In the genomic region with DNA sequence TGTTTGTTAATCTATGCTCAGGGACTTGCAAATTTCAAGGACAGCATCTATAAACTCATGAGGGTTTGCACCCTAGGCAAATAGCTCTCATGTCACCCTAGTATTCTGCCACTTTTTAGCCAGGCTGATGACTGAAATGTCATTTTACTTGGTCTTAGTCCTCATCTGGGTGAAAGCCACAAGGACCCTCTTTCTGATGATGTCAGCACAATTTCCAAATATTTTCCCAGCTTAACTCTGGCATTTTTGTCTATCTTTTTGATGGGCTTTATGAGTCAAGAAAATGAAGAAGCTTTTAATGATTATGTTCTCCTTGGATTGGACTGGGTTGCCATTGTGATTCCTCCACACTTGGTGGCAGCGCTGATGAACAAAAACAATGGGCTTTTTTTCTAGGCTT, we compare ENCODE assay signal across 27 cellular contexts.
"Had no signal": no experiment of that assay in that cellular context is flagged by ENCODE, and none has a peak within 500 bp of the region (broad histone marks: within the 10 kb centered on the region; RNA-seq: fewer than 3 reads in every experiment).

No MANE protein-coding gene starts in this region.

- H3K4me3 ChIP-seq: hepatocyte, lower lobe of right lung, ovary, psoas muscle, suprapubic skin, transverse colon, uterus had no signal

- FAIRE-seq: endometrium had no signal

- H3K4me1 ChIP-seq: lower lobe of right lung, psoas muscle, suprapubic skin, transverse colon, uterus had no signal

- H3K9me3 ChIP-seq: lower lobe of right lung, neutrophil, ovary, psoas muscle, suprapubic skin, transverse colon, uterus had no signal

- H3K79me2 ChIP-seq: hepatocyte had no signal

- H3K36me3 ChIP-seq: lower lobe of right lung, neutrophil, ovary, suprapubic skin, transverse colon, uterus had no signal

- ATAC-seq: activated naive CD4-positive, alpha-beta T cell treated with anti-CD3 and anti-CD28 coated beads, Interleukin-2, amount 50 U/mL, for 72 hours; activated T-helper 17 cell treated with anti-CD3 and anti-CD28 coated beads, Interleukin-2, amount 50 U/mL, for 72 hours; foreskin keratinocyte; left lobe of liver; lower lobe of right lung; naive thymus-derived CD8-positive, alpha-beta T cell; psoas muscle; right cardiac atrium; stimulated activated effector memory CD8-positive, alpha-beta T cell treated with anti-CD3 and anti-CD28 coated beads, Interleukin-12 subunit alpha, Interleukin-12 subunit beta, amount 100 ng/mL, for 72 hours; stimulated activated naive CD8-positive, alpha-beta T cell treated with anti-CD3 and anti-CD28 coated beads, Interleukin-15, amount 100 ng/mL, for 72 hours; WTC11 had no signal

- DNase-seq: activated CD8-positive, alpha-beta memory T cell treated with anti-CD3 and anti-CD28 coated beads for 24 hours; activated CD8-positive, alpha-beta memory T cell treated with anti-CD3 and anti-CD28 coated beads, Interleukin-2, amount 50 U/mL, for 4 hours; activated T-cell treated with anti-CD3 and anti-CD28 coated beads, Interleukin-2, amount 50 U/mL, for 24 hours; aorta; erythroblast; foreskin keratinocyte; glutamatergic neuron; immature natural killer cell; lower lobe of right lung; naive thymus-derived CD8-positive, alpha-beta T cell; ovary; psoas muscle; right cardiac atrium; stimulated activated CD4-positive, alpha-beta T cell treated with anti-CD3 and anti-CD28 coated beads, Interleukin-2, amount 100 ng/mL, for 24 hours; stimulated activated naive CD8-positive, alpha-beta T cell treated with anti-CD3 and anti-CD28 coated beads, Interleukin-15, amount 100 ng/mL, for 72 hours; T-helper 9 cell; transverse colon; uterus had no signal

- H3K4me2 ChIP-seq: hepatocyte had no signal

- H3K27ac ChIP-seq: foreskin keratinocyte, hepatocyte, lower lobe of right lung, neutrophil, ovary, psoas muscle, suprapubic skin, transverse colon, uterus had no signal

- H2AFZ ChIP-seq: hepatocyte had no signal

- H3K27me3 ChIP-seq: foreskin keratinocyte, hepatocyte, neutrophil, ovary, suprapubic skin, transverse colon, uterus had no signal
